In genomic region chr14:53217283-53217994, GRCh38 we compare ENCODE assay signal across 1 cellular context.
TF ChIP-seq lines count a peak whose summit lies in the region.

No MANE protein-coding gene starts in this region.

TF ChIP-seq in HepG2, 621 proteins besides CTCF, POLR2A, EP300 and RAD21 (continued from another document and continues in another):
- TF ChIP-seq ZBED4 (CRISPR knock-in tag; IDR thresholded peaks at IDR 0.05; ENCODE audit: borderline replicate concordance) = no peak
- no peak for TF ChIP-seq KLF13 (CRISPR knock-in tag; IDR thresholded peaks at IDR 0.05)
- no peak for TF ChIP-seq HOXA5 (CRISPR knock-in tag; IDR thresholded peaks at IDR 0.05)
- no peak for TF ChIP-seq MNT (IDR thresholded peaks at IDR 0.05)
- TF ChIP-seq MBD4 (IDR thresholded peaks at IDR 0.05; ENCODE audit: borderline replicate concordance, low read length) = no peak
- no peak for TF ChIP-seq ZNF160 (CRISPR knock-in tag; IDR thresholded peaks at IDR 0.05)
- 0 out of 2 replicates have a peak, but pooled peaks have one; percentile 17 for TF ChIP-seq BORCS8-MEF2B (CRISPR knock-in tag; IDR thresholded peaks at IDR 0.05)
- TF ChIP-seq NFAT5 (CRISPR knock-in tag; IDR thresholded peaks at IDR 0.05) = no peak
- no peak for TF ChIP-seq RXRB (CRISPR knock-in tag; IDR thresholded peaks at IDR 0.05; ENCODE audit: borderline replicate concordance)
- no peak for TF ChIP-seq MBNL3 (CRISPR knock-in tag; conservative IDR thresholded peaks at IDR 0.05)
- peak; percentile 44; the same call in 1 of the 2 replicates for TF ChIP-seq ZNF800 (CRISPR knock-in tag; IDR thresholded peaks at IDR 0.05)
- TF ChIP-seq ZNF317 (CRISPR knock-in tag; IDR thresholded peaks at IDR 0.05) = no peak
- TF ChIP-seq NRL (CRISPR knock-in tag; IDR thresholded peaks at IDR 0.05; ENCODE audit: borderline replicate concordance) = peak; percentile 24; the same call in 1 of the 2 replicates
- peak; percentile 38; the same call in 1 of the 2 replicates for TF ChIP-seq ELF3 (CRISPR knock-in tag; IDR thresholded peaks at IDR 0.05)
- no peak for TF ChIP-seq ATF1 (CRISPR knock-in tag; IDR thresholded peaks at IDR 0.05)
- TF ChIP-seq ZNF326 (CRISPR knock-in tag; IDR thresholded peaks at IDR 0.05; ENCODE audit: borderline replicate concordance) = no peak
- no peak for TF ChIP-seq GFI1 (CRISPR knock-in tag; IDR thresholded peaks at IDR 0.05; ENCODE audit: borderline replicate concordance)
- TF ChIP-seq BRD4 (CRISPR knock-in tag; IDR thresholded peaks at IDR 0.05) = no peak
- no peak for TF ChIP-seq MAX (IDR thresholded peaks at IDR 0.05)
- peak; percentile 60; the same call in 1 of the 2 replicates for TF ChIP-seq ZNF580 (CRISPR knock-in tag; IDR thresholded peaks at IDR 0.05; ENCODE audit: borderline replicate concordance, low read depth)
- 0 out of 2 replicates have a peak, but pooled peaks have one; percentile 48 for TF ChIP-seq GZF1 (CRISPR knock-in tag; IDR thresholded peaks at IDR 0.05)
- no peak for TF ChIP-seq STAT5B (CRISPR knock-in tag; IDR thresholded peaks at IDR 0.05)
- no peak for TF ChIP-seq ZNF318 (CRISPR knock-in tag; IDR thresholded peaks at IDR 0.05)
- TF ChIP-seq FUBP1 (CRISPR knock-in tag; IDR thresholded peaks at IDR 0.05; ENCODE audit: borderline replicate concordance) = no peak
- no peak for TF ChIP-seq NBN (conservative IDR thresholded peaks at IDR 0.05)
- no peak for TF ChIP-seq TGIF2 (CRISPR knock-in tag; IDR thresholded peaks at IDR 0.05)
